ENCODE assay signal across 23 cellular contexts in the genomic region with DNA sequence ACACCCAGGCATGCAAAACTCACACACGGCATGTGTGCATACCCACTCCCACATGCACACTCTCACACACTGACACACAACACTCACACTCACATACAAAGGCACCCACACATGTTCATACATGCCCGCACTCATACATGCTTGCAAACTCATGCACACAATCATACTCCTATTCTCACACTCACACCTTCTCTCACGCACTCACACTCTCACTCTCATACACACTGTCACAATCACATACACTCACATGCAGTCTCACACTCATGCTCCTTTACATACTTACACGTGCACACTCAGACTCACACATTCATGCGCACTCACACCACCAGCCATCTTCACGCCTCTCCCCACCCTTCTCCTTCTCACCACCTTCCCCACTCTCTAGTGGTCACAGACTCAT. TPM values are rescaled to one million over a fixed set of nuclear protein-coding genes. Genes with fewer than 3 reads are reported as not detected.
DNase-seq lines count a peak whose midpoint lies in the region; ATAC-seq and TF ChIP-seq lines count a peak whose summit lies in the region.
"Had no signal": no experiment of that assay in that cellular context is flagged by ENCODE, and none has a peak within 500 bp of the region (broad histone marks: within the 10 kb centered on the region; RNA-seq: fewer than 3 reads in every experiment).

No MANE protein-coding gene starts in this region.

- H3K4me1 Mint-ChIP-seq in CD8-positive, alpha-beta T cell (ENCODE audit: low read depth) = peaks cover 3% of the 10 kb centered on the region
- H3K4me1 Mint-ChIP-seq in endodermal cell = peaks cover 14% of the 10 kb centered on the region
- H3K4me1 Mint-ChIP-seq in naive thymus-derived CD8-positive, alpha-beta T cell = peaks cover 5 to 13% (median 8%) of the 10 kb centered on the region in 4 donors
- H3K4me1 Mint-ChIP-seq in activated T-cell treated with anti-CD3 and anti-CD28 coated beads, Interleukin-2, amount 50 U/mL, for 24 hours (ENCODE audit: low read depth) = no peaks in the 10 kb centered on the region

- intact Hi-C loops in cardiac septum (cut with DNase I) (no loop called here), left ventricle myocardium inferior (cut with micrococcal nuclease) (no loop called here)
- intact Hi-C loops in CD8-positive, alpha-beta T cell (cut with DNase I, micrococcal nuclease) = no loop called here

- no peak for TF ChIP-seq POLR2A in Peyer's patch (IDR thresholded peaks at IDR 0.05)
- no peak for TF ChIP-seq POLR2A in suprapubic skin (IDR thresholded peaks at IDR 0.05)

- H3K27ac ChIP-seq in left ventricle myocardium inferior (replicated peaks) (no peak overlapping the region), endodermal cell (ENCODE audit: low read depth, low read length) (no peak overlapping the region), Peyer's patch (no peak overlapping the region), suprapubic skin (no peak overlapping the region)
- H3K27ac ChIP-seq in CD8-positive, alpha-beta T cell (ENCODE audit: low read depth, low read length) = no peak overlapping the region
- H3K27ac ChIP-seq: BLaER1 had no signal

- no peaks in the 10 kb centered on the region for H3K9me3 Mint-ChIP-seq in CD8-positive, alpha-beta T cell
- no peaks in the 10 kb centered on the region for H3K9me3 Mint-ChIP-seq in endodermal cell
- H3K9me3 Mint-ChIP-seq in naive thymus-derived CD8-positive, alpha-beta T cell = no peaks in the 10 kb centered on the region
- H3K9me3 Mint-ChIP-seq in activated T-cell treated with anti-CD3 and anti-CD28 coated beads, Interleukin-2, amount 50 U/mL, for 24 hours = no peaks in the 10 kb centered on the region
- H3K9me3 Mint-ChIP-seq: CD14-positive monocyte; CD8-positive, alpha-beta memory T cell; IgD-negative memory B cell had no signal

- TF ChIP-seq CTCF in left ventricle myocardium inferior (IDR thresholded peaks at IDR 0.05; ENCODE audit: borderline replicate concordance) (no peak), endodermal cell (conservative IDR thresholded peaks at IDR 0.05) (no peak), Peyer's patch (IDR thresholded peaks at IDR 0.05) (no peak), suprapubic skin (IDR thresholded peaks at IDR 0.05) (no peak)
- no peak for TF ChIP-seq CTCF in CD8-positive, alpha-beta T cell (IDR thresholded peaks at IDR 0.05)

- TF ChIP-seq EP300 in suprapubic skin (IDR thresholded peaks at IDR 0.05) = no peak

- H3K36me3 ChIP-seq in left ventricle myocardium inferior = no peaks in the 10 kb centered on the region
- no peaks in the 10 kb centered on the region for H3K36me3 ChIP-seq in CD8-positive, alpha-beta T cell (ENCODE audit: insufficient read depth, low read length)
- H3K36me3 ChIP-seq in endodermal cell (ENCODE audit: control insufficient read depth, insufficient read depth, low read length) = peaks cover 45% of the 10 kb centered on the region
- peaks cover 0 to 17% (median 0%) of the 10 kb centered on the region in 3 donors for H3K36me3 ChIP-seq in Peyer's patch
- no peaks in the 10 kb centered on the region for H3K36me3 ChIP-seq in suprapubic skin
- H3K36me3 ChIP-seq: BLaER1, HAP-1 had no signal

- H3K36me3 Mint-ChIP-seq in CD8-positive, alpha-beta T cell = no peaks in the 10 kb centered on the region
- H3K36me3 Mint-ChIP-seq in endodermal cell (ENCODE audit: low read depth) = peaks cover 34% of the 10 kb centered on the region
- no peaks in the 10 kb centered on the region for H3K36me3 Mint-ChIP-seq in naive thymus-derived CD8-positive, alpha-beta T cell
- H3K36me3 Mint-ChIP-seq in activated T-cell treated with anti-CD3 and anti-CD28 coated beads, Interleukin-2, amount 50 U/mL, for 24 hours (ENCODE audit: low read depth) = no peaks in the 10 kb centered on the region
- H3K36me3 Mint-ChIP-seq: CD14-positive monocyte; CD8-positive, alpha-beta memory T cell had no signal

- CTCF ChIA-PET in CD8-positive, alpha-beta T cell (lab: Charles Lee) = interaction anchor here (0.9 to 1.3 kb wide), 2 partner anchors 10 to 11 kb away, joined by 4 to 6 read pairs; no protein-coding TSS in a partner anchor

- no peaks in the 10 kb centered on the region for H3K4me1 ChIP-seq in left ventricle myocardium inferior
- peaks cover 24% of the 10 kb centered on the region for H3K4me1 ChIP-seq in CD8-positive, alpha-beta T cell (ENCODE audit: insufficient read depth, low read length)
- peaks cover 3% of the 10 kb centered on the region for H3K4me1 ChIP-seq in endodermal cell (ENCODE audit: control insufficient read depth, insufficient read depth, low read length)
- peaks cover 0 to 10% (median 7%) of the 10 kb centered on the region in 4 donors for H3K4me1 ChIP-seq in Peyer's patch
- H3K4me1 ChIP-seq in suprapubic skin = no peaks in the 10 kb centered on the region
- H3K4me1 ChIP-seq: HAP-1 had no signal

- WGBS in endodermal cell (ENCODE audit: insufficient coverage in 1 of 2, insufficient read length in 1 of 2), 2 experiments = 94 to 98% methylated on average over 4 to 6 of the region's 6 CpGs
- 72% methylated on average over 6 of the region's 6 CpGs for WGBS in suprapubic skin

- H3K27me3 Mint-ChIP-seq in CD8-positive, alpha-beta T cell (ENCODE audit: low read depth) = no peaks in the 10 kb centered on the region
- no peaks in the 10 kb centered on the region for H3K27me3 Mint-ChIP-seq in endodermal cell (ENCODE audit: insufficient read depth)
- no peaks in the 10 kb centered on the region for H3K27me3 Mint-ChIP-seq in naive thymus-derived CD8-positive, alpha-beta T cell
- H3K27me3 Mint-ChIP-seq in activated T-cell treated with anti-CD3 and anti-CD28 coated beads, Interleukin-2, amount 50 U/mL, for 24 hours = no peaks in the 10 kb centered on the region

- no peaks in the 10 kb centered on the region for H3K9me3 ChIP-seq in left ventricle myocardium inferior (replicated peaks)
- H3K9me3 ChIP-seq in CD8-positive, alpha-beta T cell (ENCODE audit: low read length) = no peaks in the 10 kb centered on the region
- no peaks in the 10 kb centered on the region for H3K9me3 ChIP-seq in endodermal cell (ENCODE audit: control insufficient read depth, low read length)
- H3K9me3 ChIP-seq in Peyer's patch = no peaks in the 10 kb centered on the region
- no peaks in the 10 kb centered on the region for H3K9me3 ChIP-seq in suprapubic skin
- H3K9me3 ChIP-seq: BLaER1, HAP-1 had no signal

- H3K27me3 ChIP-seq in left ventricle myocardium inferior (ENCODE audit: low read depth) (peaks cover 20% of the 10 kb centered on the region), endodermal cell (ENCODE audit: control insufficient read depth, insufficient read depth, low read length, poor library complexity, severe bottlenecking) (no peaks in the 10 kb centered on the region), Peyer's patch (no peaks in the 10 kb centered on the region), suprapubic skin (peaks cover 8% of the 10 kb centered on the region)
- H3K27me3 ChIP-seq in CD8-positive, alpha-beta T cell (ENCODE audit: insufficient read depth, low read length) = no peaks in the 10 kb centered on the region
- H3K27me3 ChIP-seq: BLaER1 had no signal

- no peak overlapping the region for H3K9ac ChIP-seq in endodermal cell (ENCODE audit: extremely low read depth, low read length, poor library complexity, severe bottlenecking)
- H3K9ac ChIP-seq: BLaER1 had no signal

- H3K4me3 Mint-ChIP-seq in CD8-positive, alpha-beta T cell = no peak overlapping the region
- no peak overlapping the region for H3K4me3 Mint-ChIP-seq in endodermal cell
- no peak overlapping the region for H3K4me3 Mint-ChIP-seq in naive thymus-derived CD8-positive, alpha-beta T cell
- H3K4me3 Mint-ChIP-seq in activated T-cell treated with anti-CD3 and anti-CD28 coated beads, Interleukin-2, amount 50 U/mL, for 24 hours = no peak overlapping the region
- H3K4me3 Mint-ChIP-seq: CD14-positive monocyte had no signal

- H3K27ac Mint-ChIP-seq in CD8-positive, alpha-beta T cell = peak overlapping the region; percentile 7
- peak overlapping the region; percentile 0 for H3K27ac Mint-ChIP-seq in endodermal cell
- H3K27ac Mint-ChIP-seq in naive thymus-derived CD8-positive, alpha-beta T cell = peak overlapping the region in 7 of 10 donors; percentile 2 to 57 (median 43)
- H3K27ac Mint-ChIP-seq in activated T-cell treated with anti-CD3 and anti-CD28 coated beads, Interleukin-2, amount 50 U/mL, for 24 hours = no peak overlapping the region
- H3K27ac Mint-ChIP-seq: CD14-positive monocyte, IgD-negative memory B cell had no signal

- DNase-seq in cardiac septum (ENCODE audit: low spot score) (peak; percentile 2), left ventricle myocardium inferior (no peak), endodermal cell (no peak), Peyer's patch (no peak), suprapubic skin (ENCODE audit: low spot score in 2 of 2) (no peak)
- no peak for DNase-seq in CD8-positive, alpha-beta T cell
- no peak for DNase-seq in naive thymus-derived CD8-positive, alpha-beta T cell
- DNase-seq in activated T-cell treated with anti-CD3 and anti-CD28 coated beads, Interleukin-2, amount 50 U/mL, for 24 hours = no peak
- DNase-seq: 8988T; CD8-positive, alpha-beta memory T cell; COR-L47; DMS 273 treated with DMSO at 0.1 percent for 48 hours; DMS53; DND-41; EL had no signal

- H3K4me3 ChIP-seq in left ventricle myocardium inferior = no peak overlapping the region
- no peak overlapping the region for H3K4me3 ChIP-seq in CD8-positive, alpha-beta T cell (ENCODE audit: low read depth, low read length)
- H3K4me3 ChIP-seq in endodermal cell (ENCODE audit: low read length) = no peak overlapping the region
- H3K4me3 ChIP-seq in Peyer's patch = no peak overlapping the region
- H3K4me3 ChIP-seq in suprapubic skin = no peak overlapping the region
- H3K4me3 ChIP-seq: BLaER1, HAP-1 had no signal

- POLR2A ChIA-PET in CD8-positive, alpha-beta T cell (lab: Charles Lee) = no interaction called here
- POLR2A ChIA-PET in naive thymus-derived CD8-positive, alpha-beta T cell (lab: Charles Lee) = no interaction called here

- ATAC-seq in CD8-positive, alpha-beta T cell = no peak
- ATAC-seq in naive thymus-derived CD8-positive, alpha-beta T cell = no peak

RNA-seq across cellular contexts. Expression of a gene that starts 3.1 kb away (rescaled TPM):
- total RNA-seq in cardiac septum (0.57 TPM), left ventricle myocardium inferior (0.36 TPM), endodermal cell (100 to 1,000 TPM in 1 of 2 donors, 10 to 100 TPM in 1; 52.4 to 114 TPM), Peyer's patch (100 to 1,000 TPM in 3 of 4 donors, 1 to 10 TPM in 1; 8.3 to 272 (median 210) TPM), suprapubic skin (1 to 10 TPM; 2.9 to 4.7 (median 3.3) TPM)
- total RNA-seq in CD8-positive, alpha-beta T cell = not detected
- 7.9 TPM for polyA plus RNA-seq in endodermal cell (2013, experiment 1 of 2)
- 11.5 TPM for polyA plus RNA-seq in endodermal cell (2013, experiment 2 of 2)
- total RNA-seq in naive thymus-derived CD8-positive, alpha-beta T cell = not detected
- not detected for polyA plus RNA-seq in naive thymus-derived CD8-positive, alpha-beta T cell
- total RNA-seq: A673; CD8-positive, alpha-beta memory T cell; G401; H4 had no signal
- polyA plus RNA-seq: AG04450; CD8-positive, alpha-beta memory T cell; IgD-negative memory B cell had no signal
